In genomic region chr5:172521338-172521932, GRCh38 we compare ENCODE assay signal across 8 cellular contexts.
"Had no signal": no experiment of that assay in that cellular context is flagged by ENCODE, and none has a peak within 500 bp of the region (broad histone marks: within the 10 kb centered on the region; RNA-seq: fewer than 3 reads in every experiment).

No MANE protein-coding gene starts in this region.

- H3K27ac ChIP-seq: HL-60 had no signal

- H2AFZ ChIP-seq: GM23338 had no signal

- H3K4me2 ChIP-seq: GM23338 had no signal

- H3K4me3 ChIP-seq: GM23338 had no signal

- DNase-seq: H9, HCEC 1CT, HFFc6, KG1 had no signal

- FAIRE-seq: H1, H54 had no signal

- ATAC-seq: GM23338 had no signal
